Comparison of ENCODE assay signal across 8 cellular contexts in the genomic region with DNA sequence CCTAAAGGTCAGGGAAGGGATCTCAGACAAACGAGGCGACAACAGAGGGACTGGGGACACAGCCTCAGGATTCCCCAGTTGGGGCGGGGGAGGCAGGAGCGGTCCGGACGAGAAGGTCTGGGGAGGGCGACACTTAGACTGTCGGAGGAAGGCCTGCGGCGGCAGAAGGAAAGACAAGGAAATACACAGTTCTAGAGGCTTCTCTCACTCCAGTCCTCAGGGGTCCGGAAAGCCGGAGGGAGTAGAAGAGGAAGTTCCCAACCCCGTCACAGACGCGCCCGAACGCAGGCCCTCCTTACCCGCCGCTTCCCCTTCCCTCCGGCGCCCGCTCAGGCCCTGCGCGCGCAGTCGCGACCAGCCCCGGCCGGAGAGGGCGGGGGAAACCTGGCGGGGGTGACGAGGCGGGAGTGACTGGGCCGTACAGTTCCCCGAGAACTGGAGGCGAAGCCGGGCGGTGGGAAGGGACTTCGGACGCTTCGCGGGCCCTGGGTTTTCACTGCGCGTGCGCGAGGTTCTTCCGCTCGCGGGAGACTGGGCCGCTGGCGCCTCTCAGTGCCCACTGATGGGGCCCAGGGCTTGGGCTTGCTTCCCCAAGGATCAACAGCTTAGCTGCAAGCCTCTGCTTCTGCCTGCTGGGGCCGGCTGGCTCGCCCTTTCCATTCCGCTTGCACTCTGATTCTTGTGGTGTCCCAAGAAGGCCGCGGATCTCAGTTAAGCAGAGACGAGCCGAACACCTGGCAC.
DNase-seq lines count a peak whose midpoint lies in the region; FAIRE-seq and TF ChIP-seq lines count a peak whose summit lies in the region.

A gene (minus strand): TSS at position 356 of the 741 bp plus-strand sequence. CDS start 4,242 bp downstream, outside the sequence.

- H4K20me1 ChIP-seq in Loucy (ENCODE audit: insufficient read depth, low read length, poor library complexity, severe bottlenecking), result no peaks in the 10 kb centered on the region

- peak; percentile 65 for FAIRE-seq in H54 (lab: Jason Lieb, UNC)

- H3K27me3 ChIP-seq in Loucy (ENCODE audit: insufficient read depth, low read length, poor library complexity, severe bottlenecking), result no peaks in the 10 kb centered on the region

- H3K27ac Mint-ChIP-seq in nephron, result peak within 1 kb of the TSS; percentile 100
- peak within 1 kb of the TSS; percentile 100 for H3K27ac Mint-ChIP-seq in stimulated activated naive CD8-positive, alpha-beta T cell treated with anti-CD3 and anti-CD28 coated beads, Interleukin-15, Interleukin-2, amounts not matched to agents 100 ng/mL and 50 ng/mL, for 24 hours

- peak within 1 kb of the TSS; percentile 93 to 99 (median 95) for H3K4me3 Mint-ChIP-seq in nephron
- H3K4me3 Mint-ChIP-seq in stimulated activated naive CD8-positive, alpha-beta T cell treated with anti-CD3 and anti-CD28 coated beads, Interleukin-15, Interleukin-2, amounts not matched to agents 100 ng/mL and 50 ng/mL, for 24 hours, result peak within 1 kb of the TSS; percentile 100

- peak; percentile 99 for DNase-seq in H54 (ENCODE audit: insufficient read length, low spot score)
- peak; percentile 89 for DNase-seq in activated T-helper 9 cell treated with anti-CD3 and anti-CD28 coated beads, Interleukin-2, amount 50 U/mL, for 16 hours (ENCODE audit: low read depth)
- DNase-seq in fibroblast of pulmonary artery (ENCODE audit: low read depth), result peak; percentile 98

- peak within 1 kb of the TSS; percentile 98 for H2AFZ ChIP-seq in Loucy (ENCODE audit: low read length)

- peak within 1 kb of the TSS; percentile 87 for H3K4me2 ChIP-seq in Loucy (ENCODE audit: low read depth, low read length, poor library complexity, severe bottlenecking)

- TF ChIP-seq POLR2A in H54 (IDR thresholded peaks at IDR 0.05; ENCODE audit: low read depth, low read length) (peak; percentile 88), Raji (IDR thresholded peaks at IDR 0.05; ENCODE audit: insufficient read depth, low read depth, low read length) (peak; percentile 83)

- peaks cover 11% of the 10 kb centered on the region for H3K4me1 Mint-ChIP-seq in nephron
- peaks cover 31% of the 10 kb centered on the region for H3K4me1 Mint-ChIP-seq in stimulated activated naive CD8-positive, alpha-beta T cell treated with anti-CD3 and anti-CD28 coated beads, Interleukin-15, Interleukin-2, amounts not matched to agents 100 ng/mL and 50 ng/mL, for 24 hours (ENCODE audit: low read depth)

- no peaks in the 10 kb centered on the region for H3K27me3 Mint-ChIP-seq in nephron (ENCODE audit: low read depth)
- no peaks in the 10 kb centered on the region for H3K27me3 Mint-ChIP-seq in stimulated activated naive CD8-positive, alpha-beta T cell treated with anti-CD3 and anti-CD28 coated beads, Interleukin-15, Interleukin-2, amounts not matched to agents 100 ng/mL and 50 ng/mL, for 24 hours

- H3K9me3 ChIP-seq in ES-I3 (ENCODE audit: control insufficient read depth, insufficient read depth, low read length), result peaks cover 16% of the 10 kb centered on the region
- no peaks in the 10 kb centered on the region for H3K9me3 ChIP-seq in Loucy (ENCODE audit: insufficient read depth, low read depth, low read length)

- peak; percentile 31 for TF ChIP-seq CTCF in Loucy (conservative IDR thresholded peaks at IDR 0.05; ENCODE audit: low read length)
- peak; percentile 16 for TF ChIP-seq CTCF in fibroblast of pulmonary artery (IDR thresholded peaks at IDR 0.05; ENCODE audit: low read length, missing control alignments)
- no peak for TF ChIP-seq CTCF in nephron (IDR thresholded peaks at IDR 0.05; ENCODE audit: unreplicated experiment in 3 of 3)

- H3K36me3 ChIP-seq in ES-I3 (ENCODE audit: insufficient read depth, low read length), result no peaks in the 10 kb centered on the region
- no peaks in the 10 kb centered on the region for H3K36me3 ChIP-seq in Loucy (ENCODE audit: insufficient read depth, low read length)

- no peaks in the 10 kb centered on the region for H3F3A ChIP-seq in Loucy (ENCODE audit: low read depth)

- H3K4me1 ChIP-seq in ES-I3 (ENCODE audit: insufficient read depth, low read length), result no peaks in the 10 kb centered on the region
- peaks cover 4% of the 10 kb centered on the region for H3K4me1 ChIP-seq in Loucy (ENCODE audit: insufficient read depth, low read length, poor library complexity, severe bottlenecking)

- H3K79me2 ChIP-seq in Loucy (ENCODE audit: insufficient read depth, low read length), result peaks cover 5% of the 10 kb centered on the region; the same call in 1 of the 2 replicates

- peak within 1 kb of the TSS; percentile 94 for H3K9ac ChIP-seq in ES-I3 (ENCODE audit: low read depth, low read length)
- peak within 1 kb of the TSS; percentile 92 for H3K9ac ChIP-seq in Loucy (ENCODE audit: low read depth, low read length, poor library complexity, severe bottlenecking)

- H3K4me3 ChIP-seq in Loucy (ENCODE audit: low read length, poor library complexity, severe bottlenecking) (peak within 1 kb of the TSS; percentile 82), fibroblast of pulmonary artery (replicated peaks; ENCODE audit: low read depth, low read length) (peak within 1 kb of the TSS; percentile 82)

- peaks cover 8% of the 10 kb centered on the region for H3K9me3 Mint-ChIP-seq in nephron
- H3K9me3 Mint-ChIP-seq in stimulated activated naive CD8-positive, alpha-beta T cell treated with anti-CD3 and anti-CD28 coated beads, Interleukin-15, Interleukin-2, amounts not matched to agents 100 ng/mL and 50 ng/mL, for 24 hours, result no peaks in the 10 kb centered on the region

- no peaks in the 10 kb centered on the region for H3K36me3 Mint-ChIP-seq in nephron (ENCODE audit: low read depth)
- peaks cover 6% of the 10 kb centered on the region for H3K36me3 Mint-ChIP-seq in stimulated activated naive CD8-positive, alpha-beta T cell treated with anti-CD3 and anti-CD28 coated beads, Interleukin-15, Interleukin-2, amounts not matched to agents 100 ng/mL and 50 ng/mL, for 24 hours (ENCODE audit: low read depth)

- no peaks in the 10 kb centered on the region for H3K9me2 ChIP-seq in Loucy (replicated peaks; ENCODE audit: low read depth, low read length)

Comparison
In these comparisons a context has a peak if more than half of its experiments do, and no peak if none do; other contexts are left out.
1. Peak in every context shown above with its lines: DNase-seq and H3K4me3 ChIP-seq.
2. CTCF ChIP-seq: peak in Loucy (single experiment) and fibroblast of pulmonary artery (single experiment); none in nephron (0 of 3).